Comparison of ENCODE assay signal across 29 cellular contexts in genomic region chr3:184836090-184836785, GRCh38.
"Had no signal": no experiment of that assay in that cellular context is flagged by ENCODE, and none has a peak within 500 bp of the region (broad histone marks: within the 10 kb centered on the region; RNA-seq: fewer than 3 reads in every experiment).

No MANE protein-coding gene starts in this region.

- ATAC-seq: activated CD8-positive, alpha-beta T cell treated with anti-CD3 and anti-CD28 coated beads, Interleukin-2, amount 10 ng/mL, durations not matched to agents 7 days and 5 days; activated T-helper 17 cell treated with anti-CD3 and anti-CD28 coated beads, Interleukin-2, amount 50 U/mL, for 72 hours; K562; T-cell had no signal

- H3K36me3 ChIP-seq: brain microvascular endothelial cell had no signal

- H3K9me3 ChIP-seq: Peyer's patch, SJSA1 had no signal

- H3K27ac ChIP-seq: brain microvascular endothelial cell, cardiac muscle cell, Peyer's patch, RWPE1, SJSA1 had no signal

- H3K27me3 Mint-ChIP-seq: activated naive CD8-positive, alpha-beta T cell; activated T-cell treated with anti-CD3 and anti-CD28 coated beads, Interleukin-2, amount 50 U/mL, for 24 hours; activated T-helper 17 cell treated with anti-CD3 and anti-CD28 coated beads, Interleukin-2, amount 50 U/mL, for 72 hours; T-cell had no signal

- H3K9me3 Mint-ChIP-seq: activated naive CD4-positive, alpha-beta T cell treated with anti-CD3 and anti-CD28 coated beads for 36 hours; activated T-cell treated with anti-CD3 and anti-CD28 coated beads, Interleukin-2, amount 50 U/mL, for 24 hours; activated T-helper 17 cell treated with anti-CD3 and anti-CD28 coated beads, Interleukin-2, amount 50 U/mL, for 72 hours; T-cell had no signal

- H3K4me3 Mint-ChIP-seq: activated CD8-positive, alpha-beta T cell treated with anti-CD3 and anti-CD28 coated beads, Interleukin-2, amount 10 ng/mL, durations not matched to agents 7 days and 5 days; activated naive CD4-positive, alpha-beta T cell treated with anti-CD3 and anti-CD28 coated beads for 36 hours; activated naive CD8-positive, alpha-beta T cell; activated T-cell treated with anti-CD3 and anti-CD28 coated beads, Interleukin-2, amount 50 U/mL, for 24 hours; activated T-helper 17 cell treated with anti-CD3 and anti-CD28 coated beads, Interleukin-2, amount 50 U/mL, for 72 hours; T-cell had no signal

- H3K4me3 ChIP-seq: cardiac muscle cell, K562, Peyer's patch, SJSA1 had no signal

- DNase-seq: activated CD4-positive, alpha-beta T cell treated with anti-CD3 and anti-CD28 coated beads for 48 hours; activated CD4-positive, alpha-beta T cell treated with anti-CD3 and anti-CD28 coated beads, Interleukin-2, amount 50 U/mL, for 4 hours; activated CD4-positive, CD25-positive, alpha-beta regulatory T cell treated with anti-CD3 and anti-CD28 coated beads, Interleukin-2, amount 50 U/mL, for 72 hours; activated CD8-positive, alpha-beta T cell treated with anti-CD3 and anti-CD28 coated beads, Interleukin-2, amount 10 ng/mL, durations not matched to agents 7 days and 5 days; activated gamma-delta T cell; activated naive CD4-positive, alpha-beta T cell treated with anti-CD3 and anti-CD28 coated beads for 36 hours; activated T-cell treated with anti-CD3 and anti-CD28 coated beads, Interleukin-2, amount 50 U/mL, for 24 hours; brain microvascular endothelial cell; Kasumi-1; NCI-H1048; NCI-H146; NCI-H187 treated with DMSO at 0.1 percent for 48 hours; NCI-H2081 treated with DMSO at 0.1 percent for 48 hours; NCI-H345; NCI-H510A; NCI-H69; NK-92 treated with Interleukin-12 subunit alpha and Interleukin-12 subunit beta, amount 100 ng/mL, for 24 hours; OCI-M1; Peyer's patch; SHP77; T-cell; T-helper 2 cell; T1000 had no signal

- H3K27ac Mint-ChIP-seq: activated CD8-positive, alpha-beta T cell treated with anti-CD3 and anti-CD28 coated beads, Interleukin-2, amount 10 ng/mL, durations not matched to agents 7 days and 5 days; activated naive CD4-positive, alpha-beta T cell treated with anti-CD3 and anti-CD28 coated beads for 36 hours; activated naive CD8-positive, alpha-beta T cell; activated T-cell treated with anti-CD3 and anti-CD28 coated beads, Interleukin-2, amount 50 U/mL, for 24 hours; activated T-helper 17 cell treated with anti-CD3 and anti-CD28 coated beads, Interleukin-2, amount 50 U/mL, for 72 hours; T-cell had no signal

- H3K4me1 ChIP-seq: Peyer's patch, SJSA1 had no signal

- H3K27me3 ChIP-seq: brain microvascular endothelial cell, cardiac muscle cell, Peyer's patch, SJSA1 had no signal
